In the genomic region with DNA sequence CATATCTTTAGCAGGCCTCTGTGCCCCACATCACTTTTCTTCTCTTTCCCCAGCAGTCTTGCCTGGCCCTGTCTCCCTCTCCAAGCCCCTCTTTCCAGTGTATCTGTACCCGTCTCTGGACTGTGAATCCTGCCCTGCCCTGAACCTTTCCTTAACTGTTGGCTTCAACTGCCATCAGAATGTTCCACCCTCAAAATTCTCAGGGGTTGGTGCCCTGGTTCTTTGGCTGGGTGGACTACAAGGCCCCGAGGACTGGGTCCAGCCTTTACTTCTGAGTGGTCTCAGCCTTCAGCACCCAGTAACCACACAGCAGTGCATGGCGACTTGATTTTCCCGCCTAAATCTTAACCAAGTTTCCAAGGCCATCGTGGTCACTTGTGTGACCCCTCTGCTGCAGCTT, we compare ENCODE assay signal across 1 cellular context.
TF ChIP-seq lines count a peak whose summit lies in the region.

No MANE protein-coding gene starts in this region.

TF ChIP-seq in H1, 55 proteins besides CTCF, POLR2A, EP300 and RAD21:
- TF ChIP-seq, protein P1, sequence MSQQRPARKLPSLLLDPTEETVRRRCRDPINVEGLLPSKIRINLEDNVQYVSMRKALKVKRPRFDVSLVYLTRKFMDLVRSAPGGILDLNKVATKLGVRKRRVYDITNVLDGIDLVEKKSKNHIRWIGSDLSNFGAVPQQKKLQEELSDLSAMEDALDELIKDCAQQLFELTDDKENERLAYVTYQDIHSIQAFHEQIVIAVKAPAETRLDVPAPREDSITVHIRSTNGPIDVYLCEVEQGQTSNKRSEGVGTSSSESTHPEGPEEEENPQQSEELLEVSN (IDR thresholded peaks at IDR 0.05): peak; percentile 50; the same call in 1 of the 2 replicates
- no peak for TF ChIP-seq SUZ12 (IDR thresholded peaks at IDR 0.05; ENCODE audit: low read length)
